ENCODE assay signal across 9 cellular contexts in the genomic region with DNA sequence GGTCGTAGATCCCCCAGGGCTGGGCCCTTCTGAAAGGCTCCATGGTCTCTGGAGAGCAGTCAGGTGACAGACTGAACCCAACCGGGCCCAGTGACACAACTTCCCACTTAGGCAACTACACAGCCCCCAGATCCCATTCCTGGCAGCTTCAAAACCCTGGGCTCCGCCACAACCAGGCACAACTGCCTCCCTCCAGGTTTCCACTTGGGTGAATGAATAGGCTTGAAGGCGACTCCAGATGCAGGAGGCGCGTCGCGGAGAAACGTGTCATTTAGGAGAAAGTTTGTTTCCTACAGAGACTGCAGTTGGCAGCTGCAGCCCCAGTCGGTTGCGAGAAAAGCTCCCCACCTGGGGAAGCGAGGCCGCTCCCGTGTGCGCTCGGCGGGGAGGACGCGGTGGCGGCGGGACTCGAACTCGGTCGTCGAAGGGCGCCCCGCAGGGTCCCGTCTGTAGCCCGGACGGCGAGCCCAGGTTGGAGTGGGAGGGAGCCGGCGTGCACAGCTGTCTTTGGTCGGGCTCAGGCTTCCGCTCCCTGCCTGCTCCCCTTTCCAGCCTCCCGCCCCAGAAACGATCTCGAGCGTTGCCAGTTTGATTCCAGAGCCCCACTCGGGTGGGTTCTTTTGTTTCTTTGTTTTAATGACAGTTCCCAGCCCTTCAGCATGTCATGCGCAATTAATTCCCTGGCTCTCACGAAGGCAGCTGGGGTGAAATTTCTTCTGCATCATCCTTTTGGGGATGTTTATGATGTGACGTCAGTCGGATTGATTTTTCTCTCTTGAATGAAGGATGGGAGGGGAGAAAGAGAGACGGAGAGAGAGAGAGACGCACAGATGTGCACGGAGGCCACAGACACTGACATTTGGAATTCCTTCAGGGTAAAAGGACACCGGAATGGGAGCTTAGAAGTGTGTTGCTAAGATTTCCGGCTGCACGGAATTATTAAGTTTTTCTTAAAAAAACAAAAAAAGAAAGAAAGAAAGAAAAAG. TPM values are rescaled to one million over a fixed set of nuclear protein-coding genes. Genes with fewer than 3 reads are reported as not detected.
DNase-seq lines count a peak whose midpoint lies in the region; ATAC-seq lines count a peak whose summit lies in the region.
"Had no signal": no experiment of that assay in that cellular context is flagged by ENCODE, and none has a peak within 500 bp of the region (broad histone marks: within the 10 kb centered on the region; RNA-seq: fewer than 3 reads in every experiment).

No MANE protein-coding gene starts in this region.

- H3K36me3 Mint-ChIP-seq in activated CD4-positive, alpha-beta memory T cell treated with anti-CD3 and anti-CD28 coated beads for 36 hours: no peaks in the 10 kb centered on the region

- peak overlapping the region; percentile 55 to 80 for H3K4me3 ChIP-seq in aorta (ENCODE audit: low read length in 2 of 2)
- H3K4me3 ChIP-seq: BLaER1 treated with 17β-estradiol and CSF1 and Interleukin-3, amounts not matched to agents 10 nM and 100 nM had no signal

- peak overlapping the region; percentile 54 to 94 for H3K27ac ChIP-seq in aorta (ENCODE audit: low read depth in 1 of 2, low read length in 2 of 2)
- H3K27ac ChIP-seq: BLaER1 treated with 17β-estradiol and CSF1 and Interleukin-3, amounts not matched to agents 10 nM and 100 nM had no signal

- peaks cover 2 to 3% of the 10 kb centered on the region in 2 donors for H3K4me1 ChIP-seq in aorta (ENCODE audit: control insufficient read depth in 1 of 2, insufficient read depth in 2 of 2, low read length in 2 of 2)

- H3K9me3 ChIP-seq in aorta (ENCODE audit: control insufficient read depth, low read length): no peaks in the 10 kb centered on the region

- no peaks in the 10 kb centered on the region for H3K27me3 ChIP-seq in aorta (ENCODE audit: control insufficient read depth in 1 of 2, insufficient read depth in 2 of 2, low read length in 1 of 2)

- no peaks in the 10 kb centered on the region for H3K9me3 Mint-ChIP-seq in activated CD4-positive, alpha-beta memory T cell treated with anti-CD3 and anti-CD28 coated beads for 36 hours

- CTCF ChIA-PET in activated CD4-positive, alpha-beta memory T cell treated with anti-CD3 and anti-CD28 coated beads for 36 hours (lab: Charles Lee): interaction anchor here (0.7 to 0.9 kb wide), 2 partner anchors 28 to 576 kb away, joined by 3 read pairs; no protein-coding TSS in a partner anchor

- intact Hi-C loops in activated CD4-positive, alpha-beta memory T cell treated with anti-CD3 and anti-CD28 coated beads for 36 hours (cut with micrococcal nuclease): no loop called here
- intact Hi-C loops in aorta (cut with DNase I): loop anchor here (5.0 to 10.0 kb wide), 3 partner anchors 154 to 194 kb away; no protein-coding TSS in a partner anchor

- POLR2A ChIA-PET in activated CD4-positive, alpha-beta memory T cell treated with anti-CD3 and anti-CD28 coated beads for 36 hours (lab: Charles Lee): no interaction called here

- H3K36me3 ChIP-seq in aorta (ENCODE audit: control insufficient read depth in 1 of 2, insufficient read depth in 2 of 2, low read length in 1 of 2): no peaks in the 10 kb centered on the region
- H3K36me3 ChIP-seq: BLaER1 treated with 17β-estradiol and CSF1 and Interleukin-3, amounts not matched to agents 10 nM and 100 nM had no signal

- peaks cover 27% of the 10 kb centered on the region for H3K27me3 Mint-ChIP-seq in activated CD4-positive, alpha-beta memory T cell treated with anti-CD3 and anti-CD28 coated beads for 36 hours

- peak overlapping the region; percentile 72 for H3K4me3 Mint-ChIP-seq in activated CD4-positive, alpha-beta memory T cell treated with anti-CD3 and anti-CD28 coated beads for 36 hours

- 2 to 3% methylated on average over 48 to 50 of the region's 50 CpGs for WGBS in aorta, 2 donors

- peak; percentile 42 to 66 for DNase-seq in NCI-H2081 (lab: John Stamatoyannopoulos, UW)
- no peak for DNase-seq in NCI-H2081 treated with DMSO at 0.1 percent for 48 hours (lab: John Stamatoyannopoulos, UW)
- peak; percentile 22 for DNase-seq in activated CD4-positive, alpha-beta memory T cell treated with anti-CD3 and anti-CD28 coated beads for 36 hours
- peak; percentile 94 for DNase-seq in fibroblast of peridontal ligament (ENCODE audit: extremely low read depth)
- DNase-seq in myocyte (ENCODE audit: low read depth): peak; percentile 65
- peak; percentile 49 to 78 for DNase-seq in aorta

- peak; percentile 67 for ATAC-seq in aorta (ENCODE audit: low FRiP score)
- ATAC-seq in GM18861 (IDR thresholded peaks at IDR 0.05; ENCODE audit: unreplicated experiment): no peak
- no peak for ATAC-seq in GM21529 (IDR thresholded peaks at IDR 0.05; ENCODE audit: unreplicated experiment)

- peaks cover 10% of the 10 kb centered on the region for H3K4me1 Mint-ChIP-seq in activated CD4-positive, alpha-beta memory T cell treated with anti-CD3 and anti-CD28 coated beads for 36 hours (ENCODE audit: low read depth)

- H3K27ac Mint-ChIP-seq in activated CD4-positive, alpha-beta memory T cell treated with anti-CD3 and anti-CD28 coated beads for 36 hours: no peak overlapping the region

RNA-seq across cellular contexts. Expression of a gene that starts 0.9 kb away (rescaled TPM):
- under 1 TPM in 1 of 2 experiments, not detected in 1; 0.05 TPM for total RNA-seq in activated CD4-positive, alpha-beta memory T cell treated with anti-CD3 and anti-CD28 coated beads for 36 hours
- total RNA-seq in myocyte: 1.9 and 3.7 TPM in 2 replicates
- polyA plus RNA-seq in myocyte (2012): 2.3 TPM
- total RNA-seq in aorta: 10 to 100 TPM; 51.8 to 73.2 TPM
- polyA plus RNA-seq in aorta: 10 to 100 TPM; 10.9 to 64.8 TPM

Comparison
In these comparisons a context has a peak if more than half of its experiments do, and no peak if none do; other contexts are left out.
1. RNA of a gene that starts 0.9 kb away (total RNA-seq): 51.8 to 73.2 TPM in aorta; 1.9 to 3.7 TPM in myocyte and 0.05 TPM in activated CD4-positive, alpha-beta memory T cell treated with anti-CD3 and anti-CD28 coated beads for 36 hours; every median in the first group is over 10 times any median in the second.